ENCODE assay signal across 1 cellular context in the genomic region with DNA sequence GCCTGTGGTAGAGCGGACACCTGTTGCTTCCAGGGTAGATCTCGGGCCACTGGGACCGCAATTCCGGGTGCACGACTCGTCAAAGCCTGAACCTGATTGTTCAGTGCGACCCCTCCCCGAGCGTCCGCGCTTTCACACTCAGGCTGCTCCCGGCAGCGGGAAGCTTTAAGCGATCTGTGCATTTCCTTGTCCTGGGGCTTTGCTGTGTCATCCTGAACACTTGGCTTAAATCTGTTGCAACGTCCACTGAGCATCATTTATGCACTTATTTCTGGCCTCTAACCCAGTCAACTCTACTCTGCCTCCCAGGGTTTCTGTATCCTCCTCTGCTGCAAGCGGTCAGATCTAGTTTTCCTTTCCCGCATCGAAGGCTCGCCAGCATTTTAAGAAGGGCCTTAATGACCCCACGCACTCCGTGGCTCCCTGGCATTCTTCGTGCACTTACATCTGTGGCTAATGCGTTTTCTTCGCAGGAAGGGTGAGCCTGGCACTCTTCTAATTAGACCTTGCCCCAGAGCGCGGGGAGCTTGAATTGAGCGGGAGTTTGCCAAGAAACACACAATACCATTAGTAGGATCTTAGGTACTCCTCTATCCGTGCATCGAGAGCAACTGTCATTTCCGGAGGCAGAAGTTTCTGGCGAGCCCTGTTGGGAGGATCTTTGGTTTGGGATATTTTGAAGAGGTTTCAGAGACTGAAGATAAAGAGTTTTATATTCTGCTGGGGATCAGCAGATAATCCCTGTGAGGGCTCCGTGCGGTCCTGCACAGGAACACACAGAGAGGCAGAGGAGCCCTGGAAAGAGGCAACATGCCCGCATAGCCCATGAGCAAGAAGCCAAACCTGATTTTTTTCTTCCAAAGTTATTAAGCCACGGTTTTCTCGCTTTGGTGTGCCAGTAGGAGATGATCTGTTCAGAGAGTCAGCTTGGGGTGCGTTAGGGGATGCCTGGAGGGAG.
TF ChIP-seq lines count a peak whose summit lies in the region.

No MANE protein-coding gene starts in this region.

TF ChIP-seq in K562, 482 proteins besides CTCF, POLR2A, EP300 and RAD21 (continued from another document):
- TF ChIP-seq, protein P1, sequence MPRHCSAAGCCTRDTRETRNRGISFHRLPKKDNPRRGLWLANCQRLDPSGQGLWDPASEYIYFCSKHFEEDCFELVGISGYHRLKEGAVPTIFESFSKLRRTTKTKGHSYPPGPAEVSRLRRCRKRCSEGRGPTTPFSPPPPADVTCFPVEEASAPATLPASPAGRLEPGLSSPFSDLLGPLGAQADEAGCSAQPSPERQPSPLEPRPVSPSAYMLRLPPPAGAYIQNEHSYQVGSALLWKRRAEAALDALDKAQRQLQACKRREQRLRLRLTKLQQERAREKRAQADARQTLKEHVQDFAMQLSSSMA (CRISPR knock-in tag; IDR thresholded peaks at IDR 0.05) = no peak
- TF ChIP-seq RBM25 (IDR thresholded peaks at IDR 0.05; ENCODE audit: low read depth, low read length, severe bottlenecking) = no peak
- TF ChIP-seq RBFOX2 (IDR thresholded peaks at IDR 0.05; ENCODE audit: low read depth, low read length) = no peak
- no peak for TF ChIP-seq THRAP3 (IDR thresholded peaks at IDR 0.05; ENCODE audit: borderline replicate concordance)
- TF ChIP-seq ATF7 (IDR thresholded peaks at IDR 0.05) = no peak
- TF ChIP-seq TRIM28 (IDR thresholded peaks at IDR 0.05) = no peak
- no peak for TF ChIP-seq ASH1L (IDR thresholded peaks at IDR 0.05; ENCODE audit: borderline replicate concordance, low read depth, partially characterized antibody)
- TF ChIP-seq ETV1 (tag; conservative IDR thresholded peaks at IDR 0.05; ENCODE audit: low read depth) = no peak
- no peak for TF ChIP-seq ZNF584 (CRISPR knock-in tag; IDR thresholded peaks at IDR 0.05; ENCODE audit: low read depth)
- TF ChIP-seq SRSF1 (IDR thresholded peaks at IDR 0.05; ENCODE audit: low read depth, low read length) = no peak
TF ChIP-seq in K562: peak in this region for 0.
